1 cellular context compared by ENCODE assay signal in the genomic region with DNA sequence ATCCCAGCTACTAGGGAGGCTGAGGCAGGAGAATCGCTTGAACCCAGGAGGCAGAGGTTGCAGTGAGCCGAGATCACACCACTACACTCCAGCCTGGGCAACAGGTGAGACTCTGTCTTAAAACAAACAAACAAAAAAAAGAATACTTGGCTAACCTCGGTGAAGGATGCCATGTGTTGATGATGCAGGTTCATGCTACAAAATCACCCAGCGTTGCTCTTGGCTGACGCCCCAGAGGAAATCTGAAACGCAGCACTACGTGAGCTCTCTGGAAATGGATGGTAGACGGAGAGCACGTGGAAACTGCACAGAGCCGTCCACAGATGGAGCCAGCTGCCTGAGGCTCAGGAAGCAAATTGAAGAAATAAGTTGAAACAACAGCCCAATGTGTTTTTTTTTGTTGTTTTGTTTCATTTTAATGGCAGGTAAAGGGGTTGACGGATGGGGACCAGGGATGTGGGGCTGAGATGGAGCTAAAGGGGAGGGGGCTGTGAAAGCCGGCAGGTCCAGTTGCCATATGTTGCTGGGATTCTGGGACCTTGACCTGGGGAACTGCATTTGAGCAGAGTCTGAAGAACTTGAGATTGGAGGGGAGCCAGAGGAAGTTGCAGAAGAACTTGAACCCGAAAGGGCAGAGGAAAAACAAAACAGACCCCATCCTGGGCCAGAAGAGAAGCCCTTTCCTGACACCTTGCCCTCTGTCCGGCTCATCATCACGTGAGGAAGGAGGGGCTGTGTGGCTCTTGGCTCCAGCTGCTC.
TF ChIP-seq lines count a peak whose summit lies in the region.

No MANE protein-coding gene starts in this region.

TF ChIP-seq in WTC11, 78 proteins besides CTCF, POLR2A, EP300 and RAD21 (continued from another document):
- TF ChIP-seq RELA (CRISPR knock-in tag; IDR thresholded peaks at IDR 0.05; ENCODE audit: borderline replicate concordance) (no peak), KAT7 (CRISPR knock-in tag; IDR thresholded peaks at IDR 0.05; ENCODE audit: borderline replicate concordance) (no peak), NR3C1 (CRISPR knock-in tag; conservative IDR thresholded peaks at IDR 0.05; ENCODE audit: low read depth) (no peak), GABPB1 (CRISPR knock-in tag; IDR thresholded peaks at IDR 0.05) (no peak), ETV6 (CRISPR knock-in tag; IDR thresholded peaks at IDR 0.05) (no peak), FOXP4 (CRISPR knock-in tag; IDR thresholded peaks at IDR 0.05) (no peak), FOXP1 (CRISPR knock-in tag; IDR thresholded peaks at IDR 0.05; ENCODE audit: borderline replicate concordance) (no peak)
- TF ChIP-seq, protein P1, sequence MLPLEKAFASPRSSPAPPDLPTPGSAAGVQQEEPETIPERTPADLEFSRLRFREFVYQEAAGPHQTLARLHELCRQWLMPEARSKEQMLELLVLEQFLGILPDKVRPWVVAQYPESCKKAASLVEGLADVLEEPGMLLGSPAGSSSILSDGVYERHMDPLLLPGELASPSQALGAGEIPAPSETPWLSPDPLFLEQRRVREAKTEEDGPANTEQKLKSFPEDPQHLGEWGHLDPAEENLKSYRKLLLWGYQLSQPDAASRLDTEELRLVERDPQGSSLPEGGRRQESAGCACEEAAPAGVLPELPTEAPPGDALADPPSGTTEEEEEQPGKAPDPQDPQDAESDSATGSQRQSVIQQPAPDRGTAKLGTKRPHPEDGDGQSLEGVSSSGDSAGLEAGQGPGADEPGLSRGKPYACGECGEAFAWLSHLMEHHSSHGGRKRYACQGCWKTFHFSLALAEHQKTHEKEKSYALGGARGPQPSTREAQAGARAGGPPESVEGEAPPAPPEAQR (CRISPR knock-in tag; IDR thresholded peaks at IDR 0.05) = no peak
- TF ChIP-seq, protein P2, sequence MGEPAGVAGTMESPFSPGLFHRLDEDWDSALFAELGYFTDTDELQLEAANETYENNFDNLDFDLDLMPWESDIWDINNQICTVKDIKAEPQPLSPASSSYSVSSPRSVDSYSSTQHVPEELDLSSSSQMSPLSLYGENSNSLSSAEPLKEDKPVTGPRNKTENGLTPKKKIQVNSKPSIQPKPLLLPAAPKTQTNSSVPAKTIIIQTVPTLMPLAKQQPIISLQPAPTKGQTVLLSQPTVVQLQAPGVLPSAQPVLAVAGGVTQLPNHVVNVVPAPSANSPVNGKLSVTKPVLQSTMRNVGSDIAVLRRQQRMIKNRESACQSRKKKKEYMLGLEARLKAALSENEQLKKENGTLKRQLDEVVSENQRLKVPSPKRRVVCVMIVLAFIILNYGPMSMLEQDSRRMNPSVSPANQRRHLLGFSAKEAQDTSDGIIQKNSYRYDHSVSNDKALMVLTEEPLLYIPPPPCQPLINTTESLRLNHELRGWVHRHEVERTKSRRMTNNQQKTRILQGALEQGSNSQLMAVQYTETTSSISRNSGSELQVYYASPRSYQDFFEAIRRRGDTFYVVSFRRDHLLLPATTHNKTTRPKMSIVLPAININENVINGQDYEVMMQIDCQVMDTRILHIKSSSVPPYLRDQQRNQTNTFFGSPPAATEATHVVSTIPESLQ (CRISPR knock-in tag; IDR thresholded peaks at IDR 0.05) = no peak
